9 cellular contexts compared by ENCODE assay signal in the genomic region with DNA sequence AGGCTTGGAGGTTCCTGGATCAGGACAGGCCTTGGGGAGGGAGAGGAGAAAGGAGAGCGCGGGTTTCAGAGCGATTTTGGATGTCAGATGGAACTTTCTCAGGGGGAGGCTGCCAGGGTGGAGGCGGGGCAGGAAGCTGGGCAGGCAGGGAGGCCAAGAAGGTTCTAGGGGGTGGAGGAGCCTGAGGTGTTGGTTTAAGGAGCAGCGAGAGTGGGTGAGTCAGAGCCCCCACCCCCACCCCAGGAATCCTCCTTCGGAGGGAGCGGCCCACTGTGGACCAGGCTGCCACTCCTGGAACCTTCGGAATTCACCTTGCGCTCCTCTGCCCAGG. TPM values are rescaled to one million over a fixed set of nuclear protein-coding genes. Genes with fewer than 3 reads are reported as not detected.
A peak's percentile ranks its signal among the peaks of the same experiment; 100 is the strongest.
DNase-seq lines count a peak whose midpoint lies in the region; ATAC-seq, FAIRE-seq and TF ChIP-seq lines count a peak whose summit lies in the region.
"Had no signal": no experiment of that assay in that cellular context is flagged by ENCODE, and none has a peak within 500 bp of the region (broad histone marks: within the 10 kb centered on the region; RNA-seq: fewer than 3 reads in every experiment).

No MANE protein-coding gene starts in this region.

- H3K27ac ChIP-seq in AG04450 (ENCODE audit: low read depth, low read length): peak overlapping the region; percentile 73
- H3K27ac ChIP-seq in kidney (ENCODE audit: low read depth in 2 of 2, low read length in 2 of 2): peak overlapping the region; percentile 57 to 71
- H3K27ac ChIP-seq in stomach: peak overlapping the region; percentile 66 to 91 (median 89)

- peaks cover 12% of the 10 kb centered on the region; the same call in 1 of the 2 replicates for H3K9me3 ChIP-seq in AG04450 (ENCODE audit: control insufficient read depth, insufficient read depth, low read length)
- H3K9me3 ChIP-seq in kidney (ENCODE audit: control insufficient read depth in 1 of 2, low read length in 2 of 2): no peaks in the 10 kb centered on the region
- H3K9me3 ChIP-seq in stomach: no peaks in the 10 kb centered on the region

- H3K36me3 ChIP-seq in kidney (ENCODE audit: control insufficient read depth in 1 of 2, insufficient read depth in 2 of 2, low read length in 2 of 2) (no peaks in the 10 kb centered on the region), stomach (peaks cover 9 to 38% (median 26%) of the 10 kb centered on the region in 4 donors)

- H3K36me3 Mint-ChIP-seq in brain: peaks cover 42% of the 10 kb centered on the region

- 3 to 12% (median 8%) methylated on average over 8 to 9 of the region's 9 CpGs for WGBS in stomach, 5 donors

- TF ChIP-seq EP300 in stomach (IDR thresholded peaks at IDR 0.05): no peak

- TF ChIP-seq CTCF in AG04450 (IDR thresholded peaks at IDR 0.05; ENCODE audit: low read depth, low read length): no peak
- no peak for TF ChIP-seq CTCF in brain (conservative IDR thresholded peaks at IDR 0.05)
- no peak for TF ChIP-seq CTCF in kidney (IDR thresholded peaks at IDR 0.05; ENCODE audit: borderline replicate concordance, extremely low read depth, insufficient read depth)
- no peak for TF ChIP-seq CTCF in stomach (IDR thresholded peaks at IDR 0.05)

- CTCF ChIA-PET in AG04450 (lab: Charles Lee): no interaction called here

- intact Hi-C loops in kidney (cut with DNase I): no loop called here
- intact Hi-C loops in stomach (cut with DNase I; ENCODE audit: low total_unique reads): no loop called here

- TF ChIP-seq POLR2A in stomach (IDR thresholded peaks at IDR 0.05): no peak

- no peak for ATAC-seq in GM21390 (IDR thresholded peaks at IDR 0.05; ENCODE audit: unreplicated experiment)

- peaks cover 12% of the 10 kb centered on the region for H3K4me1 Mint-ChIP-seq in brain

- peak overlapping the region; percentile 20; the same call in 1 of the 2 replicates for H3K4me3 ChIP-seq in AG04450 (ENCODE audit: low read depth, low read length)
- no peak overlapping the region for H3K4me3 ChIP-seq in kidney (ENCODE audit: low read length in 2 of 2)
- peak overlapping the region in 3 of 4 donors; percentile 28 to 37 (median 32) for H3K4me3 ChIP-seq in stomach

- POLR2A ChIA-PET in AG04450 (lab: Yijun Ruan, JAX): interaction anchor here (0.7 to 2.3 kb wide), 3 partner anchors 10 to 1947 kb away, joined by 4 to 9 read pairs (median 6); a partner anchor contains a TSS

- peak overlapping the region in 3 of 5 experiments; percentile 35 to 76 (median 39) for H3K27ac Mint-ChIP-seq in brain

- H3K9me3 Mint-ChIP-seq in brain: peaks cover 0 to 11% (median 0%) of the 10 kb centered on the region in 5 experiments

- H3K27me3 ChIP-seq in AG04450 (ENCODE audit: control insufficient read depth, insufficient read depth, low read length) (no peaks in the 10 kb centered on the region), stomach (peaks cover 0 to 17% (median 0%) of the 10 kb centered on the region in 3 donors)

- no peak for FAIRE-seq in kidney (lab: Jason Lieb, UNC)
- FAIRE-seq: GM18507 had no signal

- no peak overlapping the region for H3K9ac ChIP-seq in kidney (ENCODE audit: low read length in 2 of 2)

- H3K4me3 Mint-ChIP-seq in brain: peak overlapping the region; percentile 61 to 77 (median 62)

- peaks cover 45% of the 10 kb centered on the region for H3K27me3 Mint-ChIP-seq in brain

- peaks cover 0 to 2% of the 10 kb centered on the region in 2 donors for H3K4me1 ChIP-seq in kidney (ENCODE audit: control insufficient read depth in 1 of 2, insufficient read depth in 1 of 2, low read depth in 1 of 2, low read length in 2 of 2)
- H3K4me1 ChIP-seq in stomach: peaks cover 16 to 52% (median 34%) of the 10 kb centered on the region in 4 donors

- no peak for DNase-seq in AG04450 (ENCODE audit: low read depth, low spot score)
- DNase-seq in HuH-7.5 (ENCODE audit: low spot score): peak; percentile 21
- DNase-seq in kidney: peak; percentile 86
- DNase-seq in stomach: peak; percentile 63
- no peak for DNase-seq in NCI-H526 treated with DMSO at 0.1 percent for 48 hours (lab: John Stamatoyannopoulos, UW)
- no peak for DNase-seq in NOMO-1 treated with DMSO at 0.1 percent for 48 hours (lab: John Stamatoyannopoulos, UW; ENCODE audit: unreplicated experiment)

RNA-seq across cellular contexts. Expression of a gene that starts 15.9 kb away (rescaled TPM):
- polyA plus RNA-seq in AG04450 (2011; rRNA removed): 114 and 123 TPM in 2 replicates
- 45.4 and 46.5 TPM in 2 replicates for polyA minus RNA-seq in AG04450 (2011; rRNA and poly(A)+ RNA removed)
- polyA plus RNA-seq in brain (ENCODE audit: insufficient read depth, low read depth, low replicate concordance): 421 TPM
- 305 TPM for total RNA-seq in kidney
- polyA plus RNA-seq in kidney (ENCODE audit: insufficient read depth, low read depth, low replicate concordance): 258 TPM
- total RNA-seq in stomach: 100 to 1,000 TPM; 110 to 784 (median 214) TPM
- 100 to 1,000 TPM; 540 to 699 (median 547) TPM for polyA plus RNA-seq in stomach

RNA-seq across cellular contexts. Expression of a gene that starts 16.2 kb away (rescaled TPM):
- polyA plus RNA-seq in AG04450 (2011; rRNA removed) (84.0 and 126 TPM in 2 replicates), brain (ENCODE audit: insufficient read depth, low read depth, low replicate concordance) (21.0 TPM), kidney (ENCODE audit: insufficient read depth, low read depth, low replicate concordance) (19.4 TPM), stomach (10 to 100 TPM; 38.6 to 45.1 (median 39.9) TPM)
- polyA minus RNA-seq in AG04450 (2011; rRNA and poly(A)+ RNA removed): 80.7 and 92.5 TPM in 2 replicates
- total RNA-seq in kidney (105 TPM), stomach (100 to 1,000 TPM in 1 of 5 donors, 10 to 100 TPM in 4; 24.5 to 334 (median 36.2) TPM)

RNA-seq across cellular contexts. Expression of a gene that starts 49.1 kb away (rescaled TPM):
- 177 and 221 TPM in 2 replicates for polyA plus RNA-seq in AG04450 (2011; rRNA removed)
- 41.9 and 49.2 TPM in 2 replicates for polyA minus RNA-seq in AG04450 (2011; rRNA and poly(A)+ RNA removed)
- polyA plus RNA-seq in brain (ENCODE audit: insufficient read depth, low read depth, low replicate concordance): 926 TPM
- total RNA-seq in kidney: 254 TPM
- polyA plus RNA-seq in kidney (ENCODE audit: insufficient read depth, low read depth, low replicate concordance): 530 TPM
- total RNA-seq in stomach: 1,000 to 10,000 TPM in 1 of 5 donors, 100 to 1,000 TPM in 4; 204 to 1,097 (median 628) TPM
- 100 to 1,000 TPM; 496 to 589 (median 581) TPM for polyA plus RNA-seq in stomach

Comparison
In these comparisons a context has a peak if more than half of its experiments do, and no peak if none do; other contexts are left out.
1. DNase-seq: peak in HuH-7.5 (single experiment), kidney (single experiment) and stomach (single experiment); none in AG04450 (single experiment), NCI-H526 treated with DMSO at 0.1 percent for 48 hours (single experiment) and NOMO-1 treated with DMSO at 0.1 percent for 48 hours (single experiment).
2. H3K4me3 ChIP-seq: peak in AG04450 (single experiment) and stomach (3 of 4); none in kidney (0 of 2).
3. Peak in every context shown above with its lines, with median percentiles within 50 percentile points of each other: H3K27ac ChIP-seq.